Comparison of ENCODE assay signal across 16 cellular contexts in the genomic region with DNA sequence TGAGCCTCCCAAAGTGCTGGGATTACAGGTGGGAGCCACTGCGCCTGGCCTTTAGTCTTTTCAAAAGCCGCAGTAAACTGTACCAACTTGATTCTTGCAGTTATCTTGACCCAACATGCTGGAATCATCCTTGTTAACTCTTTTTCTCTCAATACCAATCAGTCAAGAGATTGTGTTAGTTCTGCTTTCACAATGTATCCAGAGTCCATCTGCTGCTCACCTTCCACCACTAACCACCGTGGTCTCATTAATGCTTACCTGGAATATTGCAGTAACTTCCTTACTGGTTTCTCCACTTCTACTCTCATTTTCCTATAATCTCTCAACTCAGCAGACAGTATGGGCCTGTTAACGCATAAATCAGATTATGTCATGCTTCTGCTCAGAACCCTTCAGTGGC.
DNase-seq lines count a peak whose midpoint lies in the region; ATAC-seq and TF ChIP-seq lines count a peak whose summit lies in the region.
"Had no signal": no experiment of that assay in that cellular context is flagged by ENCODE, and none has a peak within 500 bp of the region (broad histone marks: within the 10 kb centered on the region; RNA-seq: fewer than 3 reads in every experiment).

No MANE protein-coding gene starts in this region.

- POLR2A ChIA-PET in CD4-positive, alpha-beta memory T cell (lab: Charles Lee; ENCODE audit: partially characterized antibody): no interaction called here

- no peaks in the 10 kb centered on the region for H3K27me3 Mint-ChIP-seq in CD4-positive, alpha-beta memory T cell
- peaks cover 1% of the 10 kb centered on the region for H3K27me3 Mint-ChIP-seq in GM23338 (ENCODE audit: insufficient read depth, low read depth, poor library complexity)
- no peaks in the 10 kb centered on the region for H3K27me3 Mint-ChIP-seq in endodermal cell (ENCODE audit: insufficient read depth)
- H3K27me3 Mint-ChIP-seq: B cell had no signal

- no peaks in the 10 kb centered on the region for H3K27me3 ChIP-seq in CD4-positive, alpha-beta memory T cell (ENCODE audit: insufficient read depth, low read length)
- H3K27me3 ChIP-seq in GM23338 (ENCODE audit: insufficient read depth) (no peaks in the 10 kb centered on the region), endodermal cell (ENCODE audit: control insufficient read depth, insufficient read depth, low read length, poor library complexity, severe bottlenecking) (no peaks in the 10 kb centered on the region), liver (ENCODE audit: control insufficient read depth in 4 of 4, insufficient read depth in 4 of 4, low read length in 3 of 4) (no peaks in the 10 kb centered on the region)

- H3K4me3 ChIP-seq in CD4-positive, alpha-beta memory T cell (ENCODE audit: low read length in 2 of 2): no peak overlapping the region
- no peak overlapping the region for H3K4me3 ChIP-seq in GM23338
- H3K4me3 ChIP-seq in endodermal cell (ENCODE audit: low read length): no peak overlapping the region
- H3K4me3 ChIP-seq in liver (ENCODE audit: low read depth in 1 of 3, low read length in 3 of 3): no peak overlapping the region

- 97 to 100% methylated on average over 3 to 4 of the region's 4 CpGs for WGBS in endodermal cell (ENCODE audit: insufficient coverage in 1 of 2, insufficient read length in 1 of 2), 2 experiments
- 86% methylated on average over 4 of the region's 4 CpGs for WGBS in liver

- H3K9ac ChIP-seq in endodermal cell (ENCODE audit: extremely low read depth, low read length, poor library complexity, severe bottlenecking) (no peak overlapping the region), liver (ENCODE audit: low read depth in 1 of 2, low read length in 2 of 2) (no peak overlapping the region)

- no peak overlapping the region for H3K4me2 ChIP-seq in GM23338

- H3K79me2 ChIP-seq in GM23338 (replicated peaks; ENCODE audit: insufficient read depth): no peaks in the 10 kb centered on the region

- H3K27ac Mint-ChIP-seq in CD4-positive, alpha-beta memory T cell: peak overlapping the region in 4 of 7 donors; percentile 10 to 36 (median 21)
- H3K27ac Mint-ChIP-seq in GM23338: peak overlapping the region; percentile 66
- H3K27ac Mint-ChIP-seq in endodermal cell: peak overlapping the region; percentile 74
- H3K27ac Mint-ChIP-seq: B cell had no signal

- no peak for TF ChIP-seq CTCF in GM23338 (conservative IDR thresholded peaks at IDR 0.05; ENCODE audit: low read depth in 2 of 2)
- TF ChIP-seq CTCF in endodermal cell (conservative IDR thresholded peaks at IDR 0.05): no peak
- no peak for TF ChIP-seq CTCF in liver (IDR thresholded peaks at IDR 0.05; ENCODE audit: low read depth, low read length, missing input control)
- no peak for TF ChIP-seq CTCF in GM20000 (IDR thresholded peaks at IDR 0.05; ENCODE audit: extremely low read depth, missing control alignments)

- peaks cover 0 to 4% (median under 1%) of the 10 kb centered on the region in 4 donors for H3K4me1 Mint-ChIP-seq in CD4-positive, alpha-beta memory T cell
- H3K4me1 Mint-ChIP-seq in GM23338 (peaks cover 9% of the 10 kb centered on the region), endodermal cell (peaks cover 2% of the 10 kb centered on the region)
- H3K4me1 Mint-ChIP-seq: B cell had no signal

- H4K20me1 ChIP-seq in GM23338 (replicated peaks; ENCODE audit: insufficient read depth): peaks cover 8% of the 10 kb centered on the region; the same call in 1 of the 2 replicates

- no peaks in the 10 kb centered on the region for H3K9me2 ChIP-seq in GM23338 (ENCODE audit: insufficient read depth)

- no peak overlapping the region for H3K4me3 Mint-ChIP-seq in CD4-positive, alpha-beta memory T cell
- H3K4me3 Mint-ChIP-seq in GM23338 (no peak overlapping the region), endodermal cell (no peak overlapping the region)
- H3K4me3 Mint-ChIP-seq: B cell; CD8-positive, alpha-beta T cell had no signal

- no peaks in the 10 kb centered on the region for H3K9me3 ChIP-seq in CD4-positive, alpha-beta memory T cell (ENCODE audit: control insufficient read depth in 1 of 2, low read length in 2 of 2)
- H3K9me3 ChIP-seq in endodermal cell (ENCODE audit: control insufficient read depth, low read length) (no peaks in the 10 kb centered on the region), liver (ENCODE audit: control insufficient read depth in 4 of 4, low read length in 3 of 4) (no peaks in the 10 kb centered on the region)

- H3K4me1 ChIP-seq in CD4-positive, alpha-beta memory T cell (ENCODE audit: insufficient read depth, low read length): no peaks in the 10 kb centered on the region
- H3K4me1 ChIP-seq in GM23338 (ENCODE audit: insufficient read depth) (no peaks in the 10 kb centered on the region), endodermal cell (ENCODE audit: control insufficient read depth, insufficient read depth, low read length) (no peaks in the 10 kb centered on the region), liver (ENCODE audit: control insufficient read depth in 4 of 4, insufficient read depth in 4 of 4, low read length in 3 of 4) (peaks cover 0 to 3% (median under 1%) of the 10 kb centered on the region in 4 donors)

- no peak for TF ChIP-seq RAD21 in liver (IDR thresholded peaks at IDR 0.05)

- intact Hi-C loops in CD4-positive, alpha-beta memory T cell (cut with micrococcal nuclease): no loop called here

- H3K36me3 ChIP-seq in CD4-positive, alpha-beta memory T cell (ENCODE audit: insufficient read depth, low read length): peaks cover 20% of the 10 kb centered on the region
- H3K36me3 ChIP-seq in GM23338 (ENCODE audit: insufficient read depth): 0 out of 2 replicates have a peak, but pooled peaks cover 13% of the 10 kb centered on the region
- peaks cover 91% of the 10 kb centered on the region for H3K36me3 ChIP-seq in endodermal cell (ENCODE audit: control insufficient read depth, insufficient read depth, low read length)
- H3K36me3 ChIP-seq in liver (ENCODE audit: control insufficient read depth in 4 of 4, insufficient read depth in 3 of 4, low read depth in 1 of 4, low read length in 3 of 4): peaks cover 1 to 27% (median 7%) of the 10 kb centered on the region in 4 donors

- no peak overlapping the region for H2AFZ ChIP-seq in GM23338

- no peak for ATAC-seq in GM23338
- ATAC-seq: CD8-positive, alpha-beta T cell; HCT116 had no signal

- CTCF ChIA-PET in CD4-positive, alpha-beta memory T cell (lab: Charles Lee; ENCODE audit: partially characterized antibody): no interaction called here

- no peaks in the 10 kb centered on the region for H3K9me3 Mint-ChIP-seq in CD4-positive, alpha-beta memory T cell
- no peaks in the 10 kb centered on the region for H3K9me3 Mint-ChIP-seq in GM23338
- no peaks in the 10 kb centered on the region for H3K9me3 Mint-ChIP-seq in endodermal cell
- H3K9me3 Mint-ChIP-seq: CD8-positive, alpha-beta T cell had no signal

- no peak overlapping the region for H3K27ac ChIP-seq in CD4-positive, alpha-beta memory T cell (ENCODE audit: low read depth, low read length)
- H3K27ac ChIP-seq in GM23338 (ENCODE audit: low read depth): no peak overlapping the region
- no peak overlapping the region for H3K27ac ChIP-seq in endodermal cell (ENCODE audit: low read depth, low read length)
- H3K27ac ChIP-seq in liver (ENCODE audit: low read depth in 1 of 2, low read length in 2 of 2): no peak overlapping the region
- H3K27ac ChIP-seq: HL-60 had no signal

- peaks cover 59 to 63% of the 10 kb centered on the region in 2 donors for H3K36me3 Mint-ChIP-seq in CD4-positive, alpha-beta memory T cell
- H3K36me3 Mint-ChIP-seq in GM23338 (ENCODE audit: low read depth) (peaks cover 46% of the 10 kb centered on the region), endodermal cell (ENCODE audit: low read depth) (peaks cover 78% of the 10 kb centered on the region)

- DNase-seq in CD4-positive, alpha-beta memory T cell: no peak
- DNase-seq in GM23338 (ENCODE audit: low spot score) (no peak), endodermal cell (no peak), NCI-H526 (lab: John Stamatoyannopoulos, UW) (no peak), GM20000 (ENCODE audit: low spot score) (no peak), DMS79 treated with DMSO at 0.1 percent for 48 hours (lab: John Stamatoyannopoulos, UW) (no peak), DMS79 (lab: John Stamatoyannopoulos, UW) (no peak)
- DNase-seq: C1 segment of cervical spinal cord; CD8-positive, alpha-beta T cell; COR-L47; IMR-90; KBM-7 had no signal

- H3F3A ChIP-seq in GM23338 (replicated peaks; ENCODE audit: low read depth): no peaks in the 10 kb centered on the region

TF ChIP-seq in GM23338, 12 proteins besides CTCF, POLR2A, EP300 and RAD21 (continues in another document):
- no peak for TF ChIP-seq POLR2AphosphoS5 (IDR thresholded peaks at IDR 0.05; ENCODE audit: low read depth)
- TF ChIP-seq EZH2phosphoT487 (IDR thresholded peaks at IDR 0.05; ENCODE audit: unreplicated experiment): no peak
- TF ChIP-seq, protein P1, sequence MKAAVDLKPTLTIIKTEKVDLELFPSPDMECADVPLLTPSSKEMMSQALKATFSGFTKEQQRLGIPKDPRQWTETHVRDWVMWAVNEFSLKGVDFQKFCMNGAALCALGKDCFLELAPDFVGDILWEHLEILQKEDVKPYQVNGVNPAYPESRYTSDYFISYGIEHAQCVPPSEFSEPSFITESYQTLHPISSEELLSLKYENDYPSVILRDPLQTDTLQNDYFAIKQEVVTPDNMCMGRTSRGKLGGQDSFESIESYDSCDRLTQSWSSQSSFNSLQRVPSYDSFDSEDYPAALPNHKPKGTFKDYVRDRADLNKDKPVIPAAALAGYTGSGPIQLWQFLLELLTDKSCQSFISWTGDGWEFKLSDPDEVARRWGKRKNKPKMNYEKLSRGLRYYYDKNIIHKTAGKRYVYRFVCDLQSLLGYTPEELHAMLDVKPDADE (IDR thresholded peaks at IDR 0.05): no peak
- no peak for TF ChIP-seq NANOG (IDR thresholded peaks at IDR 0.05; ENCODE audit: borderline replicate concordance)
- TF ChIP-seq ZNF114 (CRISPR knock-in tag; IDR thresholded peaks at IDR 0.05): no peak
- no peak for TF ChIP-seq ZNF331 (CRISPR knock-in tag; IDR thresholded peaks at IDR 0.05; ENCODE audit: low read depth)

TF ChIP-seq in liver, 16 proteins besides CTCF, POLR2A, EP300 and RAD21 (continues in another document):
- TF ChIP-seq FOXA2 (IDR thresholded peaks at IDR 0.05) (no peak), HNF4G (IDR thresholded peaks at IDR 0.05) (no peak), JUND (IDR thresholded peaks at IDR 0.05) (no peak), TAF1 (conservative IDR thresholded peaks at IDR 0.05) (no peak)

Comparison
In these comparisons a context has a peak if more than half of its experiments do, and no peak if none do; other contexts are left out.
1. H3K27ac Mint-ChIP-seq: peak in every context shown above with its lines; median percentile 74 in endodermal cell; 66 in GM23338; 21 in CD4-positive, alpha-beta memory T cell.